In genomic region chr3:18591120-18591519, GRCh38 we compare ENCODE assay signal across 1 cellular context.
TF ChIP-seq lines count a peak whose summit lies in the region.

No MANE protein-coding gene starts in this region.

TF ChIP-seq in GM23338, 12 proteins besides CTCF, POLR2A, EP300 and RAD21 (continued from another document):
- TF ChIP-seq, protein P1, sequence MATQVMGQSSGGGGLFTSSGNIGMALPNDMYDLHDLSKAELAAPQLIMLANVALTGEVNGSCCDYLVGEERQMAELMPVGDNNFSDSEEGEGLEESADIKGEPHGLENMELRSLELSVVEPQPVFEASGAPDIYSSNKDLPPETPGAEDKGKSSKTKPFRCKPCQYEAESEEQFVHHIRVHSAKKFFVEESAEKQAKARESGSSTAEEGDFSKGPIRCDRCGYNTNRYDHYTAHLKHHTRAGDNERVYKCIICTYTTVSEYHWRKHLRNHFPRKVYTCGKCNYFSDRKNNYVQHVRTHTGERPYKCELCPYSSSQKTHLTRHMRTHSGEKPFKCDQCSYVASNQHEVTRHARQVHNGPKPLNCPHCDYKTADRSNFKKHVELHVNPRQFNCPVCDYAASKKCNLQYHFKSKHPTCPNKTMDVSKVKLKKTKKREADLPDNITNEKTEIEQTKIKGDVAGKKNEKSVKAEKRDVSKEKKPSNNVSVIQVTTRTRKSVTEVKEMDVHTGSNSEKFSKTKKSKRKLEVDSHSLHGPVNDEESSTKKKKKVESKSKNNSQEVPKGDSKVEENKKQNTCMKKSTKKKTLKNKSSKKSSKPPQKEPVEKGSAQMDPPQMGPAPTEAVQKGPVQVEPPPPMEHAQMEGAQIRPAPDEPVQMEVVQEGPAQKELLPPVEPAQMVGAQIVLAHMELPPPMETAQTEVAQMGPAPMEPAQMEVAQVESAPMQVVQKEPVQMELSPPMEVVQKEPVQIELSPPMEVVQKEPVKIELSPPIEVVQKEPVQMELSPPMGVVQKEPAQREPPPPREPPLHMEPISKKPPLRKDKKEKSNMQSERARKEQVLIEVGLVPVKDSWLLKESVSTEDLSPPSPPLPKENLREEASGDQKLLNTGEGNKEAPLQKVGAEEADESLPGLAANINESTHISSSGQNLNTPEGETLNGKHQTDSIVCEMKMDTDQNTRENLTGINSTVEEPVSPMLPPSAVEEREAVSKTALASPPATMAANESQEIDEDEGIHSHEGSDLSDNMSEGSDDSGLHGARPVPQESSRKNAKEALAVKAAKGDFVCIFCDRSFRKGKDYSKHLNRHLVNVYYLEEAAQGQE (IDR thresholded peaks at IDR 0.05; ENCODE audit: unreplicated experiment): no peak
- no peak for TF ChIP-seq ZNF331 (CRISPR knock-in tag; IDR thresholded peaks at IDR 0.05; ENCODE audit: low read depth)
- no peak for TF ChIP-seq ETS1 (IDR thresholded peaks at IDR 0.05)
TF ChIP-seq in GM23338: peak in this region for 0.
